17 cellular contexts compared by ENCODE assay signal in the genomic region with DNA sequence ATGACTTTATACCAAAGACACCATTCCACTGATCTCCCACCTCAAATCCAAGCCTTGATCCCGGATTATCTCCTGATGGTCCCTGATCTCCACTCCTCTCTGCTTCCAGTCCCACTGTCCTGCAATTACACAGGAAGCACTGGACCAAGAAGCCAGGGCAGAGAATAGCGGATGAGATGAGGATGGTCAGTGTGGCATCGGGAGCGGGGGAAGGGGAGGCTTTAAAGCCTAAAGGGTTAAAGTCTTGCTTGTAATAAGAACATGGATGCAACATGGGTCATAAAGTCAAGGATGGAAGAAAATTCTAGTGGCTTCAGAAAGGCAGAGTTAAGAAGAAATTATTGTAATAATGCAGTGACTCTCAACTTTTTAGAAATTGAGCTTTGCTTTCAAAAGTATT.
DNase-seq lines count a peak whose midpoint lies in the region; ATAC-seq and TF ChIP-seq lines count a peak whose summit lies in the region.
"Had no signal": no experiment of that assay in that cellular context is flagged by ENCODE, and none has a peak within 500 bp of the region (broad histone marks: within the 10 kb centered on the region; RNA-seq: fewer than 3 reads in every experiment).

No MANE protein-coding gene starts in this region.

- H3K9me3 Mint-ChIP-seq in Calu3 (ENCODE audit: low read depth, unreplicated experiment): no peaks in the 10 kb centered on the region
- H3K9me3 Mint-ChIP-seq: CD4-positive, alpha-beta T cell; CD8-positive, alpha-beta memory T cell; H9; HFFc6 had no signal

- ATAC-seq in IMR-90 (ENCODE audit: low read depth) (no peak), GM19328 (IDR thresholded peaks at IDR 0.05; ENCODE audit: unreplicated experiment) (no peak)

- POLR2A ChIA-PET in IMR-90 (lab: Charles Lee; ENCODE audit: unreplicated experiment): no interaction called here

- H3K9ac ChIP-seq in IMR-90 (ENCODE audit: low read depth, low read length): no peak overlapping the region
- H3K9ac ChIP-seq: BLaER1 treated with 17β-estradiol and CSF1 and Interleukin-3, amounts not matched to agents 10 nM and 100 nM; GM23248 had no signal

- H3K27ac ChIP-seq in IMR-90 (ENCODE audit: insufficient read depth, low read length) (no peak overlapping the region), esophagus muscularis mucosa (replicated peaks in 1 of 4) (no peak overlapping the region)
- H3K27ac ChIP-seq: BLaER1 treated with 17β-estradiol and CSF1 and Interleukin-3, amounts not matched to agents 10 nM and 100 nM; GM23248 had no signal

- H3K4me2 ChIP-seq in IMR-90 (ENCODE audit: low read depth, low read length): no peak overlapping the region
- H3K4me2 ChIP-seq: BLaER1 treated with 17β-estradiol and CSF1 and Interleukin-3, amounts not matched to agents 10 nM and 100 nM had no signal

- peaks cover 39% of the 10 kb centered on the region for H3K4me1 Mint-ChIP-seq in Calu3 (ENCODE audit: low read depth, unreplicated experiment)
- H3K4me1 Mint-ChIP-seq: CD14-positive monocyte; CD8-positive, alpha-beta memory T cell had no signal

- H3K4me3 Mint-ChIP-seq in Calu3 (ENCODE audit: low read depth, unreplicated experiment): no peak overlapping the region
- H3K4me3 Mint-ChIP-seq: CD14-positive monocyte; CD4-positive, alpha-beta T cell; CD8-positive, alpha-beta memory T cell; H9; HFFc6 had no signal

- peak overlapping the region; percentile 25 for H3K27ac Mint-ChIP-seq in Calu3 (ENCODE audit: unreplicated experiment)
- H3K27ac Mint-ChIP-seq: CD14-positive monocyte; CD4-positive, alpha-beta T cell; CD8-positive, alpha-beta memory T cell; H9; HFFc6 had no signal

- no peak overlapping the region for H4K8ac ChIP-seq in IMR-90 (ENCODE audit: low read depth in 2 of 2, low read length in 2 of 2)

- no peak overlapping the region for H2BK15ac ChIP-seq in IMR-90 (ENCODE audit: low read depth, low read length)

- no peak for TF ChIP-seq CTCF in Calu3 (IDR thresholded peaks at IDR 0.05; ENCODE audit: unreplicated experiment)
- no peak for TF ChIP-seq CTCF in IMR-90 (conservative IDR thresholded peaks at IDR 0.05; ENCODE audit: low read depth, low read length)
- TF ChIP-seq CTCF in esophagus muscularis mucosa (IDR thresholded peaks at IDR 0.05): no peak
- no peak for TF ChIP-seq CTCF in GM20000 (IDR thresholded peaks at IDR 0.05; ENCODE audit: extremely low read depth, missing control alignments)

- no peak overlapping the region for H2BK20ac ChIP-seq in IMR-90 (ENCODE audit: low read depth, low read length)

- DNase-seq in Calu3 (no peak), IMR-90 (no peak), esophagus muscularis mucosa (ENCODE audit: extremely low spot score) (peak; percentile 91), GM20000 (ENCODE audit: low spot score) (no peak)
- no peak for DNase-seq in activated CD8-positive, alpha-beta memory T cell treated with anti-CD3 and anti-CD28 coated beads for 24 hours
- DNase-seq: CD4-positive, alpha-beta T cell; CD8-positive, alpha-beta memory T cell; EL; GDM1; GM23248; HFFc6 had no signal

- 0 out of 2 replicates have a peak overlapping the region, but pooled peaks have one; percentile 37 for H3K14ac ChIP-seq in IMR-90 (replicated peaks; ENCODE audit: low read depth, low read length)

- no peak for TF ChIP-seq EP300 in esophagus muscularis mucosa (IDR thresholded peaks at IDR 0.05)

- no TSS peak for BruUV-seq in Calu3 (replicated peaks; lab: Mats Ljungman, UMichigan)
- no TSS peak for BruUV-seq in IMR-90 (replicated peaks; lab: Mats Ljungman, UMichigan)

- H3K9me3 ChIP-seq in IMR-90 (ENCODE audit: control insufficient read depth, insufficient read depth, low read length) (no peaks in the 10 kb centered on the region), esophagus muscularis mucosa (no peaks in the 10 kb centered on the region)
- H3K9me3 ChIP-seq: BE2C; BLaER1 treated with 17β-estradiol and CSF1 and Interleukin-3, amounts not matched to agents 10 nM and 100 nM had no signal

- in situ Hi-C loops in IMR-90 (cut with MboI; ENCODE audit: low sequenced_read_pairs): no loop called here

- TF ChIP-seq POLR2A in IMR-90 (IDR thresholded peaks at IDR 0.05; ENCODE audit: low read depth, low read length): no peak
- TF ChIP-seq POLR2A in esophagus muscularis mucosa (IDR thresholded peaks at IDR 0.05; ENCODE audit: low read depth): no peak

- H2BK120ac ChIP-seq in IMR-90 (ENCODE audit: low read depth, low read length): no peak overlapping the region

- no peak overlapping the region for H2AK9ac ChIP-seq in IMR-90 (replicated peaks; ENCODE audit: low read depth, low read length, poor library complexity)

- CTCF ChIA-PET in Calu3 (lab: Charles Lee) (interaction anchor here (0.7 to 2.8 kb wide), 7 partner anchors 9 to 628 kb away, joined by 3 to 12 read pairs (median 3); no protein-coding TSS in a partner anchor), IMR-90 (lab: Yijun Ruan, JAX) (no interaction called here)

- intact Hi-C loops in Calu3 (cut with micrococcal nuclease; ENCODE audit: unreplicated experiment) (loop anchor here (1.0 to 5.0 kb wide), 2 partner anchors 9 to 346 kb away; no protein-coding TSS in a partner anchor), IMR-90 (cut with micrococcal nuclease) (no loop called here), esophagus muscularis mucosa (cut with DNase I) (no loop called here)

- H2AK5ac ChIP-seq in IMR-90 (ENCODE audit: low read depth, low read length): no peak overlapping the region

- peaks cover 4% of the 10 kb centered on the region; the same call in 1 of the 2 replicates for H3K4me1 ChIP-seq in IMR-90 (ENCODE audit: control insufficient read depth, insufficient read depth, low read length)
- peaks cover 8 to 14% (median 10%) of the 10 kb centered on the region in 4 donors for H3K4me1 ChIP-seq in esophagus muscularis mucosa
- H3K4me1 ChIP-seq: BLaER1 treated with 17β-estradiol and CSF1 and Interleukin-3, amounts not matched to agents 10 nM and 100 nM had no signal

- no peaks in the 10 kb centered on the region for H3K79me1 ChIP-seq in IMR-90 (ENCODE audit: low read depth in 1 of 2, low read length in 2 of 2)

- H2AFZ ChIP-seq in IMR-90 (replicated peaks; ENCODE audit: low read length, poor library complexity): no peak overlapping the region
- H2AFZ ChIP-seq: GM23248 had no signal

- no peak overlapping the region for H3K56ac ChIP-seq in IMR-90 (ENCODE audit: extremely low read depth, insufficient read depth, low read length)

- no peak overlapping the region for H2BK5ac ChIP-seq in IMR-90 (ENCODE audit: low read depth, low read length, poor library complexity, severe bottlenecking)

- WGBS in IMR-90 (ENCODE audit: extremely low coverage in 2 of 2, insufficient read length in 1 of 2), 2 experiments: no CpG with 5 or more reads among the region's 4 CpGs
- WGBS in esophagus muscularis mucosa: 99% methylated on average over 4 of the region's 4 CpGs

- no peak overlapping the region for H4K91ac ChIP-seq in IMR-90 (ENCODE audit: insufficient read depth, low read depth, low read length)

- H3K36me3 ChIP-seq in IMR-90 (ENCODE audit: control insufficient read depth, insufficient read depth, low read length) (no peaks in the 10 kb centered on the region), esophagus muscularis mucosa (no peaks in the 10 kb centered on the region)
- H3K36me3 ChIP-seq: BE2C; BLaER1 treated with 17β-estradiol and CSF1 and Interleukin-3, amounts not matched to agents 10 nM and 100 nM had no signal

- dilution Hi-C loops in IMR-90 (cut with HindIII; ENCODE audit: low sequenced_read_pairs, unreplicated experiment): no loop called here

- no peak overlapping the region for H3K18ac ChIP-seq in IMR-90 (ENCODE audit: low read depth, low read length)

- H3K36me3 Mint-ChIP-seq in Calu3 (ENCODE audit: insufficient read depth, unreplicated experiment): peaks cover 3% of the 10 kb centered on the region
- H3K36me3 Mint-ChIP-seq: CD14-positive monocyte; CD8-positive, alpha-beta memory T cell had no signal

- H3K27me3 ChIP-seq in IMR-90 (ENCODE audit: control insufficient read depth, insufficient read depth, low read length): no peaks in the 10 kb centered on the region
- H3K27me3 ChIP-seq in esophagus muscularis mucosa: no peaks in the 10 kb centered on the region
- H3K27me3 ChIP-seq: BE2C; BLaER1 treated with 17β-estradiol and CSF1 and Interleukin-3, amounts not matched to agents 10 nM and 100 nM had no signal

- H4K20me1 ChIP-seq in IMR-90 (ENCODE audit: insufficient read depth, low read length): no peaks in the 10 kb centered on the region
- H4K20me1 ChIP-seq: BLaER1 treated with 17β-estradiol and CSF1 and Interleukin-3, amounts not matched to agents 10 nM and 100 nM had no signal

- H3K9me1 ChIP-seq in IMR-90 (ENCODE audit: insufficient read depth, low read length): peaks cover 3% of the 10 kb centered on the region; the same call in 1 of the 2 replicates

- H3K4ac ChIP-seq in IMR-90 (ENCODE audit: low read depth, low read length): no peak overlapping the region

- H3K4me3 ChIP-seq in IMR-90 (ENCODE audit: insufficient read depth, low read depth, low read length) (no peak overlapping the region), esophagus muscularis mucosa (no peak overlapping the region)
- H3K4me3 ChIP-seq: BLaER1 treated with 17β-estradiol and CSF1 and Interleukin-3, amounts not matched to agents 10 nM and 100 nM; GM12878; GM23248 had no signal

- no peak for TF ChIP-seq RAD21 in IMR-90 (IDR thresholded peaks at IDR 0.05; ENCODE audit: low read length)

- no peaks in the 10 kb centered on the region for H3K27me3 Mint-ChIP-seq in Calu3 (ENCODE audit: unreplicated experiment)

- no peak overlapping the region for H4K5ac ChIP-seq in IMR-90 (ENCODE audit: low read depth, low read length)

- no peak overlapping the region for H3K23ac ChIP-seq in IMR-90 (ENCODE audit: low read depth, low read length)

TF ChIP-seq in IMR-90, 13 proteins besides CTCF, POLR2A, EP300 and RAD21 (continues in another document):
- TF ChIP-seq RCOR1 (IDR thresholded peaks at IDR 0.05; ENCODE audit: insufficient replicate concordance, low read length) (no peak), NFE2L2 (IDR thresholded peaks at IDR 0.05; ENCODE audit: low read depth, low read length) (no peak), MAFK (IDR thresholded peaks at IDR 0.05; ENCODE audit: low read depth, low read length) (no peak), RFX5 (IDR thresholded peaks at IDR 0.05; ENCODE audit: low read depth, low read length) (no peak), SMC3 (IDR thresholded peaks at IDR 0.05; ENCODE audit: low read depth, low read length) (no peak), FOS (IDR thresholded peaks at IDR 0.05; ENCODE audit: low read depth, low read length) (no peak)
- TF ChIP-seq, protein P1, sequence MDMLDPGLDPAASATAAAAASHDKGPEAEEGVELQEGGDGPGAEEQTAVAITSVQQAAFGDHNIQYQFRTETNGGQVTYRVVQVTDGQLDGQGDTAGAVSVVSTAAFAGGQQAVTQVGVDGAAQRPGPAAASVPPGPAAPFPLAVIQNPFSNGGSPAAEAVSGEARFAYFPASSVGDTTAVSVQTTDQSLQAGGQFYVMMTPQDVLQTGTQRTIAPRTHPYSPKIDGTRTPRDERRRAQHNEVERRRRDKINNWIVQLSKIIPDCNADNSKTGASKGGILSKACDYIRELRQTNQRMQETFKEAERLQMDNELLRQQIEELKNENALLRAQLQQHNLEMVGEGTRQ (IDR thresholded peaks at IDR 0.05; ENCODE audit: low read depth, low read length): no peak
